8 cellular contexts compared by ENCODE assay signal in the genomic region with DNA sequence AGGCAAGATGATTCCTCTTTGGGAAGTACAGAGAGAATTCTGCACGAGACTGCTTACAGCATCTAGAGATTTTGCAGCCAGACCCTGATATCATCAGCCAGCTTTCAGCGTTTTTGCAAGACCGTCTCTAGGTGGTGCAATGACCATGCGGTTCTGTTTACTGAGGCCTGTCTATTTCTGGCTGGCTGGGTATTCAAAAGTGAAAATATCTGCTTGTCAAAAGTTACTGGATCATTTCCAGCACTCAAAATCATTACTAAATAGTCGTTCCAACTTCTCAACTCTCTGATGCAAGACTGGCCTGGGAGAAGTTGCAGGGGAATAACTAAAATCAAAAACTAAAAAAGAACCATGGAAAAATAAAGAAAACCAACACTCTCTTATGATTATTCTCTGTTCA.
DNase-seq lines count a peak whose midpoint lies in the region; ATAC-seq, FAIRE-seq and TF ChIP-seq lines count a peak whose summit lies in the region.

No MANE protein-coding gene starts in this region.

- H3K27me3 Mint-ChIP-seq in activated naive CD4-positive, alpha-beta T cell treated with anti-CD3 and anti-CD28 coated beads, Interleukin-2, amount 10 ng/mL, durations not matched to agents 7 days and 5 days, result no peaks in the 10 kb centered on the region

- no peaks in the 10 kb centered on the region for H3K36me3 ChIP-seq in psoas muscle (ENCODE audit: insufficient read depth in 1 of 2, low read depth in 1 of 2)

- 1% methylated on average over 5 of the region's 5 CpGs for WGBS in psoas muscle, 3 donors

- FAIRE-seq in GM18507 (lab: Jason Lieb, UNC), result peak; percentile 86

- no peaks in the 10 kb centered on the region for H3K9me3 Mint-ChIP-seq in activated naive CD4-positive, alpha-beta T cell treated with anti-CD3 and anti-CD28 coated beads, Interleukin-2, amount 10 ng/mL, durations not matched to agents 7 days and 5 days

- intact Hi-C loops in left cardiac atrium (cut with DNase I), result loop anchor here (10.0 kb wide), 3 partner anchors 296 to 626 kb away; no protein-coding TSS in a partner anchor
- intact Hi-C loops in psoas muscle (cut with DNase I), result loop anchor here in 1 of 2 donors (5.0 to 10.0 kb wide), 2 partner anchors 296 to 624 kb away; no protein-coding TSS in a partner anchor

- no peak overlapping the region for H3K4me3 Mint-ChIP-seq in activated naive CD4-positive, alpha-beta T cell treated with anti-CD3 and anti-CD28 coated beads, Interleukin-2, amount 10 ng/mL, durations not matched to agents 7 days and 5 days

- no peaks in the 10 kb centered on the region for H3K9me3 ChIP-seq in psoas muscle

- H3K27ac Mint-ChIP-seq in activated naive CD4-positive, alpha-beta T cell treated with anti-CD3 and anti-CD28 coated beads, Interleukin-2, amount 10 ng/mL, durations not matched to agents 7 days and 5 days, result peak overlapping the region; percentile 55

- no peaks in the 10 kb centered on the region for H3K27me3 ChIP-seq in psoas muscle (ENCODE audit: insufficient read depth in 3 of 3, low read length in 2 of 3)

- no peak overlapping the region for H3K4me3 ChIP-seq in psoas muscle

- no peak overlapping the region for H3K27ac ChIP-seq in psoas muscle

- peaks cover 54% of the 10 kb centered on the region for H3K36me3 Mint-ChIP-seq in activated naive CD4-positive, alpha-beta T cell treated with anti-CD3 and anti-CD28 coated beads, Interleukin-2, amount 10 ng/mL, durations not matched to agents 7 days and 5 days

- ATAC-seq in HG02938 (IDR thresholded peaks at IDR 0.05; ENCODE audit: unreplicated experiment), result peak; percentile 39
- ATAC-seq in left cardiac atrium, result peak; percentile 93 to 94
- ATAC-seq in psoas muscle, result peak; percentile 69 to 96 (median 91)

- TF ChIP-seq CTCF in psoas muscle (IDR thresholded peaks at IDR 0.05), result peak; percentile 21

- peaks cover 5% of the 10 kb centered on the region for H3K4me1 ChIP-seq in psoas muscle

- DNase-seq in C1 segment of cervical spinal cord (lab: John Stamatoyannopoulos, UW), result peak in 8 of 14 donors; percentile 17 to 64 (median 44)
- DNase-seq in GM18507 (ENCODE audit: extremely low spot score, insufficient read length, low read depth), result peak; percentile 15
- peak; percentile 39 to 77 for DNase-seq in NCI-H446 (lab: John Stamatoyannopoulos, UW)
- peak; percentile 56 for DNase-seq in activated naive CD4-positive, alpha-beta T cell treated with anti-CD3 and anti-CD28 coated beads, Interleukin-2, amount 10 ng/mL, durations not matched to agents 7 days and 5 days
- DNase-seq in left cardiac atrium, result peak; percentile 64
- peak; percentile 60 to 63 for DNase-seq in psoas muscle
- DNase-seq in T1000 (lab: John Stamatoyannopoulos, UW), result no peak

- CTCF ChIA-PET in activated naive CD4-positive, alpha-beta T cell treated with anti-CD3 and anti-CD28 coated beads, Interleukin-2, amount 10 ng/mL, durations not matched to agents 7 days and 5 days (lab: Charles Lee), result interaction anchor here (1.3 to 2.9 kb wide), 5 partner anchors 9 to 287 kb away, joined by 3 to 21 read pairs (median 7); a partner anchor contains a TSS

- H3K4me1 Mint-ChIP-seq in activated naive CD4-positive, alpha-beta T cell treated with anti-CD3 and anti-CD28 coated beads, Interleukin-2, amount 10 ng/mL, durations not matched to agents 7 days and 5 days, result peaks cover 20% of the 10 kb centered on the region

Comparison
In these comparisons a context has a peak if more than half of its experiments do, and no peak if none do; other contexts are left out.
1. ATAC-seq: peak in every context shown above with its lines; median percentile 94 in left cardiac atrium; 91 in psoas muscle; 39 in HG02938.